ENCODE assay signal across 8 cellular contexts in the genomic region with DNA sequence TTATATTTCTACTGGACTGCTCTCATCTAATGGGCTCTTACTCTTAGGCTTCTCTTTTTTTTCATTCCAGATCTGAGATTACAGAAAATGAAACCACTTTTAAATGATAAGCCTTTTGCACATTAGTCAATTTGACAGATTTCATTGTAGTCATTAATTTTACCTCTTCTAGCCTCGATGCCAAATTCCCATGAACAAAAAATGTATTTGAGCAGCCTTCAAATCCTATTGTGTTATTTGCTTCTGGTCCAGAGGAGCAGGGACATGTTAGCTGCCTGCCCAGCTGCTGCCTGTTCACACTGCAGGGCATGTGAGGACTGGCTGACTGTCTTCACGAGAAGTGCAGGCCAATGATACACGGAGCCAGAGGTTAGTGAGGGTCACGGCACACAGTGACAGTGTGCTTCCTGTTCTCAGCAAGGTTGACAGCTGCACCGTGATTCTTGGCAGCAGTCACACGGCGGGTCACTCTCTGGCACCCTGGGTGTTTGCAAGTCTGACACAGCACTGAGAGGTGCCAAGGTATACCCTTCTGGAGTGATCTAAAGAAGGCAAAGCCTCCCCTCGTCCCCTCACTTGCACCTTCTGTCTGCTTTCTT. TPM values are rescaled to one million over a fixed set of nuclear protein-coding genes. Genes with fewer than 3 reads are reported as not detected.
DNase-seq lines count a peak whose midpoint lies in the region; ATAC-seq and TF ChIP-seq lines count a peak whose summit lies in the region.

No MANE protein-coding gene starts in this region.

- intact Hi-C loops in right cardiac atrium (cut with DNase I) = no loop called here

- H3K36me3 Mint-ChIP-seq in stimulated activated effector memory CD8-positive, alpha-beta T cell treated with anti-CD3 and anti-CD28 coated beads, Interleukin-12 subunit alpha, Interleukin-12 subunit beta, amount 100 ng/mL, for 72 hours = peaks cover 95% of the 10 kb centered on the region

- no peak overlapping the region for H3K4me3 ChIP-seq in HEK293 (ENCODE audit: low read depth, low read length)
- no peak overlapping the region for H3K4me3 ChIP-seq in right cardiac atrium (ENCODE audit: low read length)

- DNase-seq in NCI-H2029 (lab: John Stamatoyannopoulos, UW) (peak; percentile 93), right cardiac atrium (peak; percentile 76 to 92 (median 88)), ecto neural progenitor cell (ENCODE audit: low spot score) (no peak), RKO (ENCODE audit: low spot score) (no peak)
- peak; percentile 70 for DNase-seq in activated effector memory CD4-positive, alpha-beta T cell treated with anti-CD3 and anti-CD28 coated beads, Interleukin-2, amount 50 U/mL, for 16 hours
- peak; percentile 20 to 62 for DNase-seq in stimulated activated effector memory CD8-positive, alpha-beta T cell treated with anti-CD3 and anti-CD28 coated beads, Interleukin-12 subunit alpha, Interleukin-12 subunit beta, amount 100 ng/mL, for 72 hours (ENCODE audit: low spot score in 2 of 2)

- H3K27me3 ChIP-seq in right cardiac atrium (ENCODE audit: control insufficient read depth, insufficient read depth) = no peaks in the 10 kb centered on the region

- CTCF ChIA-PET in HEK293 (lab: Yijun Ruan, JAX) = no interaction called here

- POLR2A ChIA-PET in HEK293 (lab: Yijun Ruan, JAX) = no interaction called here

- H3K36me3 ChIP-seq in HEK293 (ENCODE audit: control insufficient read depth in 2 of 2, insufficient read depth in 1 of 2, low read length in 2 of 2) = no peaks in the 10 kb centered on the region; a peak in 1 of 3 replicates

- TF ChIP-seq POLR2A in GM18505 (IDR thresholded peaks at IDR 0.05; ENCODE audit: borderline replicate concordance, extremely low read depth, insufficient read depth, insufficient read length) = no peak

- H3K9me3 Mint-ChIP-seq in stimulated activated effector memory CD8-positive, alpha-beta T cell treated with anti-CD3 and anti-CD28 coated beads, Interleukin-12 subunit alpha, Interleukin-12 subunit beta, amount 100 ng/mL, for 72 hours = no peaks in the 10 kb centered on the region

- H3K27ac ChIP-seq in HEK293 (ENCODE audit: extremely low read depth, low read depth, low read length) (no peak overlapping the region), right cardiac atrium (ENCODE audit: low read length) (peak overlapping the region; percentile 22)

- H3K4me3 Mint-ChIP-seq in stimulated activated effector memory CD8-positive, alpha-beta T cell treated with anti-CD3 and anti-CD28 coated beads, Interleukin-12 subunit alpha, Interleukin-12 subunit beta, amount 100 ng/mL, for 72 hours = peak overlapping the region; percentile 59

- ATAC-seq in GM18505 (IDR thresholded peaks at IDR 0.05; ENCODE audit: unreplicated experiment) (peak; percentile 69), right cardiac atrium (peak; percentile 99)
- peak; percentile 100 for ATAC-seq in stimulated activated effector memory CD8-positive, alpha-beta T cell treated with anti-CD3 and anti-CD28 coated beads, Interleukin-12 subunit alpha, Interleukin-12 subunit beta, amount 100 ng/mL, for 72 hours

- peaks cover 46% of the 10 kb centered on the region for H3K4me1 Mint-ChIP-seq in stimulated activated effector memory CD8-positive, alpha-beta T cell treated with anti-CD3 and anti-CD28 coated beads, Interleukin-12 subunit alpha, Interleukin-12 subunit beta, amount 100 ng/mL, for 72 hours

- H3K27ac Mint-ChIP-seq in stimulated activated effector memory CD8-positive, alpha-beta T cell treated with anti-CD3 and anti-CD28 coated beads, Interleukin-12 subunit alpha, Interleukin-12 subunit beta, amount 100 ng/mL, for 72 hours = peak overlapping the region; percentile 91

- peaks cover 8% of the 10 kb centered on the region for H3K4me1 ChIP-seq in HEK293 (ENCODE audit: control insufficient read depth, insufficient read depth, low read length)
- peaks cover 8% of the 10 kb centered on the region for H3K4me1 ChIP-seq in right cardiac atrium (ENCODE audit: control insufficient read depth, insufficient read depth, low read length)

- no peak for TF ChIP-seq CTCF in HEK293 (tag by site-specific recombination; IDR thresholded peaks at IDR 0.05)

- no peaks in the 10 kb centered on the region for H3K9me3 ChIP-seq in HEK293 (ENCODE audit: control insufficient read depth, insufficient read depth, low read depth, low read length)
- no peaks in the 10 kb centered on the region for H3K9me3 ChIP-seq in right cardiac atrium (ENCODE audit: control insufficient read depth, low read length)

- 12% methylated on average over 8 of the region's 8 CpGs for WGBS in right cardiac atrium

TF ChIP-seq in HEK293, 187 proteins besides CTCF, POLR2A, EP300 and RAD21:
- TF ChIP-seq, protein P1, sequence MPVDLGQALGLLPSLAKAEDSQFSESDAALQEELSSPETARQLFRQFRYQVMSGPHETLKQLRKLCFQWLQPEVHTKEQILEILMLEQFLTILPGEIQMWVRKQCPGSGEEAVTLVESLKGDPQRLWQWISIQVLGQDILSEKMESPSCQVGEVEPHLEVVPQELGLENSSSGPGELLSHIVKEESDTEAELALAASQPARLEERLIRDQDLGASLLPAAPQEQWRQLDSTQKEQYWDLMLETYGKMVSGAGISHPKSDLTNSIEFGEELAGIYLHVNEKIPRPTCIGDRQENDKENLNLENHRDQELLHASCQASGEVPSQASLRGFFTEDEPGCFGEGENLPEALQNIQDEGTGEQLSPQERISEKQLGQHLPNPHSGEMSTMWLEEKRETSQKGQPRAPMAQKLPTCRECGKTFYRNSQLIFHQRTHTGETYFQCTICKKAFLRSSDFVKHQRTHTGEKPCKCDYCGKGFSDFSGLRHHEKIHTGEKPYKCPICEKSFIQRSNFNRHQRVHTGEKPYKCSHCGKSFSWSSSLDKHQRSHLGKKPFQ (tag by site-specific recombination; IDR thresholded peaks at IDR 0.05) = peak; percentile 51; the same call in 1 of the 2 replicates
- TF ChIP-seq ZIC2 (tag by site-specific recombination; IDR thresholded peaks at IDR 0.05) (0 out of 2 replicates have a peak, but pooled peaks have one; percentile 19), ZNF626 (tag by site-specific recombination; IDR thresholded peaks at IDR 0.05) (no peak), ZNF324 (tag by site-specific recombination; IDR thresholded peaks at IDR 0.05) (no peak)
- TF ChIP-seq, protein P2, sequence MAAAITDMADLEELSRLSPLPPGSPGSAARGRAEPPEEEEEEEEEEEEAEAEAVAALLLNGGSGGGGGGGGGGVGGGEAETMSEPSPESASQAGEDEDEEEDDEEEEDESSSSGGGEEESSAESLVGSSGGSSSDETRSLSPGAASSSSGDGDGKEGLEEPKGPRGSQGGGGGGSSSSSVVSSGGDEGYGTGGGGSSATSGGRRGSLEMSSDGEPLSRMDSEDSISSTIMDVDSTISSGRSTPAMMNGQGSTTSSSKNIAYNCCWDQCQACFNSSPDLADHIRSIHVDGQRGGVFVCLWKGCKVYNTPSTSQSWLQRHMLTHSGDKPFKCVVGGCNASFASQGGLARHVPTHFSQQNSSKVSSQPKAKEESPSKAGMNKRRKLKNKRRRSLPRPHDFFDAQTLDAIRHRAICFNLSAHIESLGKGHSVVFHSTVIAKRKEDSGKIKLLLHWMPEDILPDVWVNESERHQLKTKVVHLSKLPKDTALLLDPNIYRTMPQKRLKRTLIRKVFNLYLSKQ (tag by site-specific recombination; IDR thresholded peaks at IDR 0.05; ENCODE audit: borderline replicate concordance) = no peak
TF ChIP-seq in HEK293: peak in this region for 2.

RNA-seq across cellular contexts. Expression of a gene that starts 40.8 kb away (rescaled TPM):
- total RNA-seq in right cardiac atrium = 10 to 100 TPM; 58.2 to 71.5 (median 71.1) TPM
- 20.9 TPM for polyA plus RNA-seq in right cardiac atrium

Comparison
In these comparisons a context has a peak if more than half of its experiments do, and no peak if none do; other contexts are left out.
1. DNase-seq: peak in NCI-H2029 (single experiment), activated effector memory CD4-positive, alpha-beta T cell treated with anti-CD3 and anti-CD28 coated beads, Interleukin-2, amount 50 U/mL, for 16 hours (single experiment), right cardiac atrium (3 of 3) and stimulated activated effector memory CD8-positive, alpha-beta T cell treated with anti-CD3 and anti-CD28 coated beads, Interleukin-12 subunit alpha, Interleukin-12 subunit beta, amount 100 ng/mL, for 72 hours (2 of 2); none in ecto neural progenitor cell (single experiment) and RKO (single experiment).
2. Peak in every context shown above with its lines, with median percentiles within 50 percentile points of each other: ATAC-seq.